Comparison of ENCODE assay signal across 18 cellular contexts in the genomic region with DNA sequence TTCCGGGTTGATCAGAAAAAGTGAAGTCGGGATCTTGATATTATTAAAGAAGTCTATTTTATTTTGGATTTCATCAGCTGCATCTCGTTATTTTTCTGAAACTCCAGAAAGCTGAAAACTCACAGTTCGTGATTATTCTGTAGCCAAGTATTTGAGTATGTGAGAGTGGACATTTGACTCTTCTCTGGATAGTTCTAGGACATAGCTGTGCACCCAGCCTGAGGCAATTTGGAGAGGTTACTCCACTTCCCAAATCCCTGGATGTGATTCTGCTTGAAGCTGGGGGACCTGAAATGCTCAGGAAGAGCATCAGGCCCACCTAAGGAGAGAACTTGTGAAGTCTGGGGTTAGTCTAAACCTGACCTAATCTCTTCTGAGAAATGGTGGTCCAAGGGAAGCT.
"Had no signal": no experiment of that assay in that cellular context is flagged by ENCODE, and none has a peak within 500 bp of the region (broad histone marks: within the 10 kb centered on the region; RNA-seq: fewer than 3 reads in every experiment).

No MANE protein-coding gene starts in this region.

- H3K36me3 Mint-ChIP-seq: stimulated activated effector memory CD8-positive, alpha-beta T cell treated with anti-CD3 and anti-CD28 coated beads, Interleukin-12 subunit alpha, Interleukin-12 subunit beta, amount 100 ng/mL, for 72 hours had no signal

- H3K79me2 ChIP-seq: hepatocyte had no signal

- H3K27ac ChIP-seq: colonic mucosa, hepatocyte, upper lobe of right lung had no signal

- H3K36me3 ChIP-seq: colonic mucosa, gastrocnemius medialis, tibial artery, upper lobe of right lung had no signal

- H3K4me2 ChIP-seq: hepatocyte, smooth muscle cell had no signal

- H3K27me3 ChIP-seq: colonic mucosa, gastrocnemius medialis, hepatocyte, tibial artery, upper lobe of right lung had no signal

- DNase-seq: colonic mucosa; dermis blood vessel endothelial cell; erythroblast; gastrocnemius medialis; glutamatergic neuron; kidney; left cardiac atrium; naive thymus-derived CD4-positive, alpha-beta T cell; nephron progenitor cell; posterior cingulate gyrus; stimulated activated CD4-positive, alpha-beta T cell treated with anti-CD3 and anti-CD28 coated beads, Interleukin-4, amount 100 ng/mL, for 1 hour; stimulated activated CD8-positive, alpha-beta memory T cell treated with anti-CD3 and anti-CD28 coated beads, Interleukin-4, amount 100 ng/mL, for 48 hours; stimulated activated naive CD8-positive, alpha-beta T cell treated with anti-CD3 and anti-CD28 coated beads, Interleukin-15, Interleukin-2, amounts not matched to agents 100 U/mL and 50 U/mL, for 24 hours; tibial artery; upper lobe of right lung had no signal

- H3K4me1 ChIP-seq: colonic mucosa, gastrocnemius medialis had no signal

- H3K4me3 Mint-ChIP-seq: naive thymus-derived CD4-positive, alpha-beta T cell; nephron progenitor cell; stimulated activated effector memory CD8-positive, alpha-beta T cell treated with anti-CD3 and anti-CD28 coated beads, Interleukin-12 subunit alpha, Interleukin-12 subunit beta, amount 100 ng/mL, for 72 hours had no signal

- H3K9me3 ChIP-seq: colonic mucosa, gastrocnemius medialis, upper lobe of right lung had no signal

- H3K27ac Mint-ChIP-seq: naive thymus-derived CD4-positive, alpha-beta T cell; nephron progenitor cell; stimulated activated effector memory CD8-positive, alpha-beta T cell treated with anti-CD3 and anti-CD28 coated beads, Interleukin-12 subunit alpha, Interleukin-12 subunit beta, amount 100 ng/mL, for 72 hours had no signal

- H3K4me3 ChIP-seq: colonic mucosa, gastrocnemius medialis, hepatocyte, smooth muscle cell, tibial artery, upper lobe of right lung had no signal

- H2AFZ ChIP-seq: hepatocyte had no signal

- H3K4me1 Mint-ChIP-seq: naive thymus-derived CD4-positive, alpha-beta T cell; nephron progenitor cell; stimulated activated effector memory CD8-positive, alpha-beta T cell treated with anti-CD3 and anti-CD28 coated beads, Interleukin-12 subunit alpha, Interleukin-12 subunit beta, amount 100 ng/mL, for 72 hours had no signal
